ENCODE assay signal across 2 cellular contexts in genomic region chr13:45333251-45333972, GRCh38.
TF ChIP-seq lines count a peak whose summit lies in the region.

No MANE protein-coding gene starts in this region.

TF ChIP-seq in A549, 52 proteins besides CTCF, POLR2A, EP300 and RAD21:
- TF ChIP-seq MAFK (IDR thresholded peaks at IDR 0.05; ENCODE audit: partially characterized antibody) = peak; percentile 75
- no peak for TF ChIP-seq NFE2L2 (conservative IDR thresholded peaks at IDR 0.05; ENCODE audit: low read length)
- no peak for TF ChIP-seq SMC3 (IDR thresholded peaks at IDR 0.05)
- TF ChIP-seq HMGXB4 (CRISPR knock-in tag; IDR thresholded peaks at IDR 0.05; ENCODE audit: borderline replicate concordance) = 0 out of 2 replicates have a peak, but pooled peaks have one; percentile 22
- no peak for TF ChIP-seq ZFP36 (IDR thresholded peaks at IDR 0.05; ENCODE audit: borderline replicate concordance, partially characterized antibody)
- TF ChIP-seq HOXA7 (CRISPR knock-in tag; IDR thresholded peaks at IDR 0.05) = peak; percentile 65; the same call in 1 of the 2 replicates

TF ChIP-seq in endothelial cell of umbilical vein, 7 proteins besides CTCF, POLR2A, EP300 and RAD21:
- TF ChIP-seq POLR2AphosphoS5 (IDR thresholded peaks at IDR 0.05; ENCODE audit: insufficient read depth, low read depth, low read length) = no peak
- no peak for TF ChIP-seq MAX (IDR thresholded peaks at IDR 0.05; ENCODE audit: insufficient read depth, insufficient read length)
- TF ChIP-seq MYC (IDR thresholded peaks at IDR 0.05; ENCODE audit: low read depth, low read length) = no peak
- TF ChIP-seq GATA2 (IDR thresholded peaks at IDR 0.05; ENCODE audit: insufficient read depth, insufficient read length, low read depth, low read length) = no peak
- no peak for TF ChIP-seq FOS (IDR thresholded peaks at IDR 0.05; ENCODE audit: borderline replicate concordance, insufficient read depth, low read length)
- TF ChIP-seq JUN (IDR thresholded peaks at IDR 0.05; ENCODE audit: borderline replicate concordance, insufficient read depth, insufficient read length, low read depth) = no peak
- no peak for TF ChIP-seq EZH2 (IDR thresholded peaks at IDR 0.05; ENCODE audit: borderline replicate concordance, low read depth, low read length, severe bottlenecking)
